In genomic region chr6:169271158-169271936, GRCh38 we compare ENCODE assay signal across 11 cellular contexts. TPM values are rescaled to one million over a fixed set of nuclear protein-coding genes. Genes with fewer than 3 reads are reported as not detected.
"Had no signal": no experiment of that assay in that cellular context is flagged by ENCODE, and none has a peak within 500 bp of the region (broad histone marks: within the 10 kb centered on the region; RNA-seq: fewer than 3 reads in every experiment).

No MANE protein-coding gene starts in this region.

- H3K27ac ChIP-seq: colonic mucosa, left lung had no signal

- DNase-seq: activated CD4-positive, alpha-beta T cell treated with anti-CD3 and anti-CD28 coated beads for 48 hours; activated CD8-positive, alpha-beta memory T cell treated with anti-CD3 and anti-CD28 coated beads, Interleukin-2, amount 50 U/mL, for 48 hours; activated CD8-positive, alpha-beta T cell treated with anti-CD3 and anti-CD28 coated beads, Interleukin-2, amount 10 ng/mL, durations not matched to agents 7 days and 5 days; activated naive CD8-positive, alpha-beta T cell treated with anti-CD3 and anti-CD28 coated beads, Interleukin-2, amount 50 U/mL, for 24 hours; colonic mucosa; effector CD4-positive, alpha-beta T cell; hypothalamus; left lung; T-cell; T1000 had no signal

- ATAC-seq: activated CD8-positive, alpha-beta T cell treated with anti-CD3 and anti-CD28 coated beads, Interleukin-2, amount 10 ng/mL, durations not matched to agents 7 days and 5 days; activated naive CD8-positive, alpha-beta T cell treated with anti-CD3 and anti-CD28 coated beads, Interleukin-2, amount 50 U/mL, for 24 hours; left lung; natural killer cell treated with Interleukin-12 subunit alpha and Interleukin-12 subunit beta and Interleukin-15 and Interleukin-18, amount 100 ng/mL, for 72 hours; T-cell had no signal

- H3K9me3 Mint-ChIP-seq: activated naive CD8-positive, alpha-beta T cell treated with anti-CD3 and anti-CD28 coated beads, Interleukin-2, amount 50 U/mL, for 24 hours; natural killer cell treated with Interleukin-12 subunit alpha and Interleukin-12 subunit beta and Interleukin-15 and Interleukin-18, amount 100 ng/mL, for 72 hours; T-cell had no signal

- H3K36me3 Mint-ChIP-seq: natural killer cell treated with Interleukin-12 subunit alpha and Interleukin-12 subunit beta and Interleukin-15 and Interleukin-18, amount 100 ng/mL, for 72 hours; T-cell had no signal

- H3K27ac Mint-ChIP-seq: activated CD8-positive, alpha-beta T cell treated with anti-CD3 and anti-CD28 coated beads, Interleukin-2, amount 10 ng/mL, durations not matched to agents 7 days and 5 days; activated naive CD8-positive, alpha-beta T cell treated with anti-CD3 and anti-CD28 coated beads, Interleukin-2, amount 50 U/mL, for 24 hours; natural killer cell treated with Interleukin-12 subunit alpha and Interleukin-12 subunit beta and Interleukin-15 and Interleukin-18, amount 100 ng/mL, for 72 hours; T-cell had no signal

- H3K4me1 ChIP-seq: colonic mucosa, left lung had no signal

- H3K9me3 ChIP-seq: colonic mucosa, left lung had no signal

- H3K27me3 Mint-ChIP-seq: activated naive CD8-positive, alpha-beta T cell treated with anti-CD3 and anti-CD28 coated beads, Interleukin-2, amount 50 U/mL, for 24 hours had no signal

- H3K4me1 Mint-ChIP-seq: activated naive CD8-positive, alpha-beta T cell treated with anti-CD3 and anti-CD28 coated beads, Interleukin-2, amount 50 U/mL, for 24 hours; T-cell had no signal

- H3K4me3 Mint-ChIP-seq: activated CD8-positive, alpha-beta T cell treated with anti-CD3 and anti-CD28 coated beads, Interleukin-2, amount 10 ng/mL, durations not matched to agents 7 days and 5 days; activated naive CD8-positive, alpha-beta T cell treated with anti-CD3 and anti-CD28 coated beads, Interleukin-2, amount 50 U/mL, for 24 hours; natural killer cell treated with Interleukin-12 subunit alpha and Interleukin-12 subunit beta and Interleukin-15 and Interleukin-18, amount 100 ng/mL, for 72 hours; T-cell had no signal

- H3K4me3 ChIP-seq: colonic mucosa, left lung had no signal

- H3K36me3 ChIP-seq: colonic mucosa, left lung had no signal

- H3K27me3 ChIP-seq: colonic mucosa, left lung had no signal

RNA-seq across cellular contexts. Expression of gene THBS2, which starts 17.7 kb away (rescaled TPM):
- total RNA-seq: activated CD8-positive, alpha-beta T cell treated with anti-CD3 and anti-CD28 coated beads, Interleukin-2, amount 10 ng/mL, durations not matched to agents 7 days and 5 days; natural killer cell treated with Interleukin-12 subunit alpha and Interleukin-12 subunit beta and Interleukin-15 and Interleukin-18, amount 100 ng/mL, for 72 hours had no signal
